ENCODE assay signal across 1 cellular context in genomic region chr5:372911-373709, GRCh38.
TF ChIP-seq lines count a peak whose summit lies in the region.

No MANE protein-coding gene starts in this region.

TF ChIP-seq in IMR-90, 13 proteins besides CTCF, POLR2A, EP300 and RAD21 (continued from another document):
- TF ChIP-seq, protein P1, sequence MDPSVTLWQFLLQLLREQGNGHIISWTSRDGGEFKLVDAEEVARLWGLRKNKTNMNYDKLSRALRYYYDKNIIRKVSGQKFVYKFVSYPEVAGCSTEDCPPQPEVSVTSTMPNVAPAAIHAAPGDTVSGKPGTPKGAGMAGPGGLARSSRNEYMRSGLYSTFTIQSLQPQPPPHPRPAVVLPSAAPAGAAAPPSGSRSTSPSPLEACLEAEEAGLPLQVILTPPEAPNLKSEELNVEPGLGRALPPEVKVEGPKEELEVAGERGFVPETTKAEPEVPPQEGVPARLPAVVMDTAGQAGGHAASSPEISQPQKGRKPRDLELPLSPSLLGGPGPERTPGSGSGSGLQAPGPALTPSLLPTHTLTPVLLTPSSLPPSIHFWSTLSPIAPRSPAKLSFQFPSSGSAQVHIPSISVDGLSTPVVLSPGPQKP (IDR thresholded peaks at IDR 0.05; ENCODE audit: borderline replicate concordance, low read depth, low read length): no peak
- TF ChIP-seq USF2 (IDR thresholded peaks at IDR 0.05; ENCODE audit: low read depth, low read length): no peak
- TF ChIP-seq MAZ (IDR thresholded peaks at IDR 0.05; ENCODE audit: borderline replicate concordance, low read depth, low read length): no peak
- no peak for TF ChIP-seq CEBPB (IDR thresholded peaks at IDR 0.05; ENCODE audit: low read depth, low read length)
